Comparison of ENCODE assay signal across 15 cellular contexts in the genomic region with DNA sequence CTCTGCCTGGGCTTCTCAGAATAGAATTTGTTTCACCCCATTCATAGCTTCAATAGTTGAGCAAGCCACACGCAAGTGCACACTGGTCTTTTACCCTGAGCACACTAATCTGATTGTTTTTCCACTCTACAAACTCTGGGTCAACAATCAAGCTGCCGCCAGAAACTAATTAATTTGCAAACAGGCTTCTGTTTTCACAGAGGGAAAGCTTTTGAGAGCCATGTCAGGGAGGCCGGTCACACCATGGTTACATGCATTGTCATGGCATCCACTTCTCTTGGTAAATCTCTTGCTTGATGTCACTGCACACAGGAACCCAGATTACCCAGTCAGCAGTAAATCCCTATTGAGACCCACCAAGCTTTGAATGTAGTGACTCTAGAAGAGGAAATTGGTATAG.
DNase-seq lines count a peak whose midpoint lies in the region; ATAC-seq and TF ChIP-seq lines count a peak whose summit lies in the region.
"Had no signal": no experiment of that assay in that cellular context is flagged by ENCODE, and none has a peak within 500 bp of the region (broad histone marks: within the 10 kb centered on the region; RNA-seq: fewer than 3 reads in every experiment).

No MANE protein-coding gene starts in this region.

- TF ChIP-seq POLR2A in esophagus squamous epithelium (IDR thresholded peaks at IDR 0.05) = no peak

- WGBS in esophagus squamous epithelium, 2 donors = 71 to 78% methylated on average over 3 of the region's 3 CpGs

- H3K27me3 Mint-ChIP-seq in endothelial cell (ENCODE audit: unreplicated experiment) = no peaks in the 10 kb centered on the region
- H3K27me3 Mint-ChIP-seq in naive thymus-derived CD8-positive, alpha-beta T cell = no peaks in the 10 kb centered on the region
- H3K27me3 Mint-ChIP-seq: activated naive CD8-positive, alpha-beta T cell treated with anti-CD3 and anti-CD28 coated beads, Interleukin-2, amount 50 U/mL, for 24 hours had no signal

- no peaks in the 10 kb centered on the region for H3K27me3 ChIP-seq in esophagus squamous epithelium
- H3K27me3 ChIP-seq: testis had no signal

- H3K27ac Mint-ChIP-seq in endothelial cell (ENCODE audit: unreplicated experiment) = peak overlapping the region; percentile 82
- peak overlapping the region in 1 of 10 donors; percentile 66 for H3K27ac Mint-ChIP-seq in naive thymus-derived CD8-positive, alpha-beta T cell
- H3K27ac Mint-ChIP-seq: activated naive CD8-positive, alpha-beta T cell treated with anti-CD3 and anti-CD28 coated beads, Interleukin-2, amount 50 U/mL, for 24 hours; naive thymus-derived CD4-positive, alpha-beta T cell had no signal

- no peak for ATAC-seq in naive thymus-derived CD8-positive, alpha-beta T cell
- ATAC-seq: activated naive CD8-positive, alpha-beta T cell treated with anti-CD3 and anti-CD28 coated beads, Interleukin-2, amount 50 U/mL, for 24 hours; naive thymus-derived CD4-positive, alpha-beta T cell; SK-N-SH treated with all-trans-retinoic acid at 6 μM for 48 hours had no signal

- DNase-seq in NCI-H1092 (lab: John Stamatoyannopoulos, UW) (peak; percentile 75), NCI-H748 treated with DMSO at 0.1 percent for 48 hours (lab: John Stamatoyannopoulos, UW) (peak; percentile 98), endothelial cell (ENCODE audit: low spot score) (no peak), renal cortical epithelial cell (ENCODE audit: low read depth) (peak; percentile 82), SW 1271 (lab: John Stamatoyannopoulos, UW) (no peak), esophagus squamous epithelium (lab: John Stamatoyannopoulos, UW) (no peak)
- no peak for DNase-seq in naive thymus-derived CD8-positive, alpha-beta T cell
- DNase-seq: activated CD4-positive, CD25-positive, alpha-beta regulatory T cell; activated naive CD8-positive, alpha-beta T cell treated with anti-CD3 and anti-CD28 coated beads, Interleukin-2, amount 50 U/mL, for 24 hours; foreskin fibroblast; naive thymus-derived CD4-positive, alpha-beta T cell; NCI-H446 treated with DMSO at 0.1 percent for 48 hours; testis had no signal

- no peaks in the 10 kb centered on the region for H3K36me3 ChIP-seq in esophagus squamous epithelium

- POLR2A ChIA-PET in naive thymus-derived CD8-positive, alpha-beta T cell (lab: Charles Lee) = no interaction called here

- intact Hi-C loops in esophagus squamous epithelium (cut with DNase I) = no loop called here

- no peaks in the 10 kb centered on the region for H3K4me1 ChIP-seq in esophagus squamous epithelium
- H3K4me1 ChIP-seq: testis had no signal

- no peak overlapping the region for H3K4me3 ChIP-seq in esophagus squamous epithelium
- H3K4me3 ChIP-seq: skin epidermis, testis had no signal

- no peaks in the 10 kb centered on the region for H3K9me3 Mint-ChIP-seq in endothelial cell (ENCODE audit: unreplicated experiment)
- no peaks in the 10 kb centered on the region for H3K9me3 Mint-ChIP-seq in naive thymus-derived CD8-positive, alpha-beta T cell
- H3K9me3 Mint-ChIP-seq: activated naive CD8-positive, alpha-beta T cell treated with anti-CD3 and anti-CD28 coated beads, Interleukin-2, amount 50 U/mL, for 24 hours; naive thymus-derived CD4-positive, alpha-beta T cell had no signal

- no peak overlapping the region for H3K27ac ChIP-seq in esophagus squamous epithelium
- H3K27ac ChIP-seq: skin epidermis, testis had no signal

- H3K4me3 Mint-ChIP-seq in endothelial cell (ENCODE audit: unreplicated experiment) = no peak overlapping the region
- no peak overlapping the region for H3K4me3 Mint-ChIP-seq in naive thymus-derived CD8-positive, alpha-beta T cell
- H3K4me3 Mint-ChIP-seq: activated naive CD8-positive, alpha-beta T cell treated with anti-CD3 and anti-CD28 coated beads, Interleukin-2, amount 50 U/mL, for 24 hours; naive thymus-derived CD4-positive, alpha-beta T cell had no signal

- H3K36me3 Mint-ChIP-seq in endothelial cell (ENCODE audit: low read depth, unreplicated experiment) = no peaks in the 10 kb centered on the region
- no peaks in the 10 kb centered on the region for H3K36me3 Mint-ChIP-seq in naive thymus-derived CD8-positive, alpha-beta T cell
- H3K36me3 Mint-ChIP-seq: naive thymus-derived CD4-positive, alpha-beta T cell had no signal

- TF ChIP-seq CTCF in endothelial cell (IDR thresholded peaks at IDR 0.05; ENCODE audit: unreplicated experiment) (no peak), esophagus squamous epithelium (IDR thresholded peaks at IDR 0.05) (no peak)

- peaks cover 14% of the 10 kb centered on the region for H3K4me1 Mint-ChIP-seq in endothelial cell (ENCODE audit: unreplicated experiment)
- peaks cover 0 to 3% (median under 1%) of the 10 kb centered on the region in 4 donors for H3K4me1 Mint-ChIP-seq in naive thymus-derived CD8-positive, alpha-beta T cell
- H3K4me1 Mint-ChIP-seq: activated naive CD8-positive, alpha-beta T cell treated with anti-CD3 and anti-CD28 coated beads, Interleukin-2, amount 50 U/mL, for 24 hours had no signal

- H3K9me3 ChIP-seq in esophagus squamous epithelium = no peaks in the 10 kb centered on the region
- H3K9me3 ChIP-seq: testis had no signal

Comparison
In these comparisons a context has a peak if more than half of its experiments do, and no peak if none do; other contexts are left out.
1. DNase-seq: peak in NCI-H1092 (single experiment), NCI-H748 treated with DMSO at 0.1 percent for 48 hours (single experiment) and renal cortical epithelial cell (single experiment); none in endothelial cell (single experiment), naive thymus-derived CD8-positive, alpha-beta T cell (0 of 10), SW 1271 (0 of 2) and esophagus squamous epithelium (single experiment).